In the genomic region with DNA sequence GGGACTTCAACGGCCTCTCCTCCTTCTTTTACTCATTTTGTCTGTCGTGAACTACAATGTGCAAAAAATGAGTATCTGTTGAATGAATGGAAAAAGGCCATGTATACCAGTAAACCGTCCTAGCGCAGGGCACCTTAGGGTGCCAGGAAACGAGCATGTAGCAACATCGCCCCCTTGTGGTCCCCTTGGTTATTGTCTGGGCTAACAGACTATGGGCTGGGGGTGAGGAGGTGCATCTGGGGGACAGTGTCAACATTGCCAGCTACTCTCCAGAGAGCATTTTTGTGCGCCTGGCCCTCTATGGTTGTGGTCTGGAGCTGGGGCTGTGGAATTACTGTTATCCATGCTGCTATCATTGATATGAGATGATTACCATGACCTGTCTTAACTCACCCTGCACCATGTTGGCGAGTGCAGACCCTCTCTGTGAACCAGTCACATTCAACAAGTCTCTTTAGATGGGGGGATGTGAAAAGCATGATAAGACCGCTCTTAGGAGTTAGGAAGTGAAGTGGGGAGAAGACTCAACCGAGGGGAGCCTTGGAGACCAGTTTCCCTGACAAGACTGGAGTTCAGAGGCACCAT, we compare ENCODE assay signal across 8 cellular contexts. TPM values are rescaled to one million over a fixed set of nuclear protein-coding genes. Genes with fewer than 3 reads are reported as not detected.
DNase-seq lines count a peak whose midpoint lies in the region; ATAC-seq and TF ChIP-seq lines count a peak whose summit lies in the region.

No MANE protein-coding gene starts in this region.

- DNase-seq in COLO668 (lab: John Stamatoyannopoulos, UW; ENCODE audit: unreplicated experiment) (peak; percentile 65), HuH-7.5 (ENCODE audit: low spot score) (peak; percentile 64), RPMI7951 (ENCODE audit: low read depth) (peak; percentile 51), glomerular visceral epithelial cell (ENCODE audit: extremely low spot score) (peak; percentile 48), prostate gland (ENCODE audit: low spot score) (peak; percentile 33)

- peaks cover 0 to 5% of the 10 kb centered on the region in 2 donors for H3K36me3 ChIP-seq in prostate gland

- 46% methylated on average over 10 of the region's 10 CpGs for WGBS in prostate gland

- H3K27ac ChIP-seq in prostate gland, result no peak overlapping the region

- peaks cover 72% of the 10 kb centered on the region for H3K36me3 Mint-ChIP-seq in activated T-helper 17 cell treated with anti-CD3 and anti-CD28 coated beads, Interleukin-2, amount 50 U/mL, for 72 hours (ENCODE audit: low read depth)

- no peak for TF ChIP-seq POLR2A in prostate gland (IDR thresholded peaks at IDR 0.05)

- no peaks in the 10 kb centered on the region for H3K27me3 Mint-ChIP-seq in activated T-helper 17 cell treated with anti-CD3 and anti-CD28 coated beads, Interleukin-2, amount 50 U/mL, for 72 hours

- intact Hi-C loops in prostate gland (cut with DNase I), result loop anchor here (2.0 kb wide), 1 partner anchor 47 kb away; no protein-coding TSS in a partner anchor

- H3K27me3 ChIP-seq in prostate gland (replicated peaks; ENCODE audit: insufficient read depth), result no peaks in the 10 kb centered on the region

- H3K4me1 ChIP-seq in prostate gland (replicated peaks), result no peaks in the 10 kb centered on the region

- H3K27ac Mint-ChIP-seq in activated T-helper 17 cell treated with anti-CD3 and anti-CD28 coated beads, Interleukin-2, amount 50 U/mL, for 72 hours, result no peak overlapping the region

- no peak overlapping the region for H3K4me3 ChIP-seq in prostate gland

- no peaks in the 10 kb centered on the region for H3K9me3 Mint-ChIP-seq in activated T-helper 17 cell treated with anti-CD3 and anti-CD28 coated beads, Interleukin-2, amount 50 U/mL, for 72 hours

- ATAC-seq in activated T-helper 17 cell treated with anti-CD3 and anti-CD28 coated beads, Interleukin-2, amount 50 U/mL, for 72 hours (replicated peaks), result peak; percentile 61
- ATAC-seq in HG02763 (IDR thresholded peaks at IDR 0.05; ENCODE audit: unreplicated experiment) (no peak), HG03354 (IDR thresholded peaks at IDR 0.05; ENCODE audit: poor library complexity, severe bottlenecking, unreplicated experiment) (no peak)

- H3K4me3 Mint-ChIP-seq in activated T-helper 17 cell treated with anti-CD3 and anti-CD28 coated beads, Interleukin-2, amount 50 U/mL, for 72 hours, result no peak overlapping the region

- peaks cover 15% of the 10 kb centered on the region for H3K4me1 Mint-ChIP-seq in activated T-helper 17 cell treated with anti-CD3 and anti-CD28 coated beads, Interleukin-2, amount 50 U/mL, for 72 hours

- TF ChIP-seq CTCF in prostate gland (IDR thresholded peaks at IDR 0.05), result peak; percentile 62 to 81 (median 77)

- no peaks in the 10 kb centered on the region for H3K9me3 ChIP-seq in prostate gland

RNA-seq across cellular contexts. Expression of a gene that starts 22.8 kb away (rescaled TPM):
- total RNA-seq in RPMI7951 (2014; rRNA removed; shearing (Covaris generic)), result not detected in 2 replicates
- not detected for total RNA-seq in activated T-helper 17 cell treated with anti-CD3 and anti-CD28 coated beads, Interleukin-2, amount 50 U/mL, for 72 hours
- total RNA-seq in prostate gland, result 1 to 10 TPM in 1 of 2 donors, under 1 TPM in 1; 0.68 to 1.0 TPM

RNA-seq across cellular contexts. Expression of a gene that starts 41.4 kb away (rescaled TPM):
- total RNA-seq in RPMI7951 (2014; rRNA removed; shearing (Covaris generic)), result 26.2 and 41.7 TPM in 2 replicates
- total RNA-seq in activated T-helper 17 cell treated with anti-CD3 and anti-CD28 coated beads, Interleukin-2, amount 50 U/mL, for 72 hours, result 10 to 100 TPM; 53.7 to 79.8 TPM
- total RNA-seq in prostate gland, result 10 to 100 TPM; 47.8 to 76.5 TPM

RNA-seq across cellular contexts. Expression of a gene that starts 42.1 kb away (rescaled TPM):
- total RNA-seq in RPMI7951 (2014; rRNA removed; shearing (Covaris generic)), result 14.2 and 19.1 TPM in 2 replicates
- total RNA-seq in activated T-helper 17 cell treated with anti-CD3 and anti-CD28 coated beads, Interleukin-2, amount 50 U/mL, for 72 hours, result 10 to 100 TPM; 11.1 to 12.4 TPM
- total RNA-seq in prostate gland, result 10 to 100 TPM; 16.7 to 26.0 TPM

RNA-seq across cellular contexts. Expression of a gene that starts 54.4 kb away (rescaled TPM):
- 51.0 and 69.7 TPM in 2 replicates for total RNA-seq in RPMI7951 (2014; rRNA removed; shearing (Covaris generic))
- total RNA-seq in activated T-helper 17 cell treated with anti-CD3 and anti-CD28 coated beads, Interleukin-2, amount 50 U/mL, for 72 hours, result 100 to 1,000 TPM; 158 to 172 TPM
- 10 to 100 TPM; 44.4 to 76.9 TPM for total RNA-seq in prostate gland

RNA-seq across cellular contexts. Expression of a gene that starts 54.7 kb away (rescaled TPM):
- 9.5 and 11.6 TPM in 2 replicates for total RNA-seq in RPMI7951 (2014; rRNA removed; shearing (Covaris generic))
- total RNA-seq in activated T-helper 17 cell treated with anti-CD3 and anti-CD28 coated beads, Interleukin-2, amount 50 U/mL, for 72 hours, result 10 to 100 TPM; 26.0 to 28.6 TPM
- total RNA-seq in prostate gland, result 10 to 100 TPM; 14.0 to 16.4 TPM
